In genomic region chr9:123717581-123717980, GRCh38 we compare ENCODE assay signal across 22 cellular contexts.
DNase-seq lines count a peak whose midpoint lies in the region; ATAC-seq and TF ChIP-seq lines count a peak whose summit lies in the region.
"Had no signal": no experiment of that assay in that cellular context is flagged by ENCODE, and none has a peak within 500 bp of the region (broad histone marks: within the 10 kb centered on the region; RNA-seq: fewer than 3 reads in every experiment).

No MANE protein-coding gene starts in this region.

- H3K14ac ChIP-seq in trophoblast cell (ENCODE audit: low read length): no peak overlapping the region

- H4K8ac ChIP-seq in trophoblast cell (ENCODE audit: low read depth, low read length): no peak overlapping the region

- H3F3A ChIP-seq in SK-N-SH (replicated peaks; ENCODE audit: insufficient read depth): peaks cover 3% of the 10 kb centered on the region

- H2AK5ac ChIP-seq in trophoblast cell (ENCODE audit: low read length): no peak overlapping the region

- ATAC-seq in SK-N-SH treated with all-trans-retinoic acid at 6 μM for 48 hours (0 out of 3 replicates have a peak, but pooled peaks have one; percentile 18), left lung (no peak)
- ATAC-seq: A549 had no signal

- DNase-seq in SK-N-SH (no peak), trophoblast cell (no peak), left lung (no peak), NOMO-1 (lab: John Stamatoyannopoulos, UW; ENCODE audit: unreplicated experiment in 2 of 2) (no peak)
- DNase-seq: 8988T; ACHN; AML-193; BE2C; CD4-positive, CD25-positive, alpha-beta regulatory T cell; CD8-positive, alpha-beta memory T cell; DMS 273 treated with DMSO at 0.1 percent for 48 hours; DMS79; EL; GDM1; GM23248; H7; HCEC 1CT had no signal

- H3K9ac ChIP-seq in SK-N-SH: no peak overlapping the region
- no peak overlapping the region for H3K9ac ChIP-seq in trophoblast cell (ENCODE audit: low read length)
- H3K9ac ChIP-seq: GM23248 had no signal

- no peaks in the 10 kb centered on the region for H3K79me1 ChIP-seq in trophoblast cell (ENCODE audit: low read length)

- no peaks in the 10 kb centered on the region for H4K20me1 ChIP-seq in SK-N-SH (ENCODE audit: insufficient read depth)

- TF ChIP-seq CTCF in SK-N-SH (IDR thresholded peaks at IDR 0.05) (no peak), brain (conservative IDR thresholded peaks at IDR 0.05) (no peak), left lung (IDR thresholded peaks at IDR 0.05) (no peak)

- H3K4me1 ChIP-seq in SK-N-SH (ENCODE audit: control insufficient read depth in 1 of 2, insufficient read depth in 2 of 2, low read depth in 1 of 2, low read length in 1 of 2): peaks cover 4 to 5% of the 10 kb centered on the region in 2 experiments; a peak in 2 of 4 replicates
- no peaks in the 10 kb centered on the region for H3K4me1 ChIP-seq in trophoblast cell (ENCODE audit: control insufficient read depth in 1 of 2, insufficient read depth in 2 of 2, low read length in 2 of 2)
- no peaks in the 10 kb centered on the region for H3K4me1 ChIP-seq in left lung
- H3K4me1 ChIP-seq: A549 had no signal

- no peak overlapping the region for H2BK12ac ChIP-seq in trophoblast cell (ENCODE audit: low read length)

- H3K79me2 ChIP-seq in SK-N-SH (ENCODE audit: insufficient read depth) (no peaks in the 10 kb centered on the region), trophoblast cell (ENCODE audit: control insufficient read depth, insufficient read depth, low read length, poor library complexity) (no peaks in the 10 kb centered on the region)

- no peak overlapping the region for H2AFZ ChIP-seq in SK-N-SH (ENCODE audit: low read depth)
- H2AFZ ChIP-seq in trophoblast cell (ENCODE audit: insufficient read depth, low read length, poor library complexity): no peak overlapping the region
- H2AFZ ChIP-seq: GM23248 had no signal

- no peak overlapping the region for H4K91ac ChIP-seq in trophoblast cell (ENCODE audit: low read depth, low read length)

- H3K9me3 ChIP-seq in SK-N-SH (no peaks in the 10 kb centered on the region), trophoblast cell (ENCODE audit: insufficient read depth, low read depth, low read length) (peaks cover 6% of the 10 kb centered on the region), left lung (peaks cover 0 to 11% of the 10 kb centered on the region in 2 donors)
- H3K9me3 ChIP-seq: BE2C had no signal

- no peak overlapping the region for H3K18ac ChIP-seq in trophoblast cell (ENCODE audit: low read length)

- H3K27me3 ChIP-seq in SK-N-SH (ENCODE audit: insufficient read depth): no peaks in the 10 kb centered on the region
- H3K27me3 ChIP-seq in trophoblast cell (ENCODE audit: insufficient read depth, low read length): no peaks in the 10 kb centered on the region
- no peaks in the 10 kb centered on the region for H3K27me3 ChIP-seq in left lung
- H3K27me3 ChIP-seq: BE2C had no signal

- TF ChIP-seq EP300 in SK-N-SH (IDR thresholded peaks at IDR 0.05; ENCODE audit: borderline replicate concordance in 1 of 2, low read depth in 1 of 2, low read length in 1 of 2): no peak

- peaks cover 3% of the 10 kb centered on the region for H3K27me3 Mint-ChIP-seq in brain
- H3K27me3 Mint-ChIP-seq: CD4-positive, CD25-positive, alpha-beta regulatory T cell had no signal

- H3K4me2 ChIP-seq in SK-N-SH (no peak overlapping the region), trophoblast cell (ENCODE audit: low read length) (no peak overlapping the region)
- H3K4me2 ChIP-seq: A549 had no signal

- TF ChIP-seq RAD21 in SK-N-SH (IDR thresholded peaks at IDR 0.05; ENCODE audit: low read length): no peak

- intact Hi-C loops in left lung (cut with DNase I): no loop called here

- peaks cover 34% of the 10 kb centered on the region for H3K36me3 Mint-ChIP-seq in brain

- POLR2A ChIA-PET in SK-N-SH (lab: Yijun Ruan, JAX): no interaction called here

- no peak overlapping the region for H4K12ac ChIP-seq in trophoblast cell (ENCODE audit: low read depth, low read length)

- H3K9me3 Mint-ChIP-seq in brain: peaks cover 15 to 38% (median 30%) of the 10 kb centered on the region in 5 experiments

- no peak overlapping the region for H3K4ac ChIP-seq in trophoblast cell (ENCODE audit: low read depth, low read length)

- H3K4me3 Mint-ChIP-seq in brain: no peak overlapping the region
- H3K4me3 Mint-ChIP-seq: CD4-positive, CD25-positive, alpha-beta regulatory T cell; CD8-positive, alpha-beta memory T cell had no signal

- H3K27ac Mint-ChIP-seq in brain: peak overlapping the region in 3 of 5 experiments; percentile 3 to 44 (median 35)
- H3K27ac Mint-ChIP-seq: CD4-positive, CD25-positive, alpha-beta regulatory T cell had no signal

- no peak overlapping the region for H3K27ac ChIP-seq in SK-N-SH (ENCODE audit: low read depth in 2 of 2, low read length in 1 of 2)
- H3K27ac ChIP-seq in trophoblast cell (ENCODE audit: low read depth, low read length): no peak overlapping the region
- H3K27ac ChIP-seq in left lung: no peak overlapping the region
- H3K27ac ChIP-seq: A549, C4-2B, GM23248 had no signal

- H2BK120ac ChIP-seq in trophoblast cell (ENCODE audit: insufficient read depth, low read length, poor library complexity): no peak overlapping the region

- H3K4me3 ChIP-seq in SK-N-SH (ENCODE audit: low read depth in 2 of 2, low read length in 1 of 2): no peak overlapping the region
- no peak overlapping the region for H3K4me3 ChIP-seq in trophoblast cell (ENCODE audit: low read depth, low read length)
- no peak overlapping the region for H3K4me3 ChIP-seq in left lung
- H3K4me3 ChIP-seq: A549, GM12878, GM23248 had no signal

- CTCF ChIA-PET in SK-N-SH (lab: Yijun Ruan, JAX): interaction anchor here (0.6 to 1.4 kb wide), 2 partner anchors 17 to 272 kb away, joined by 3 read pairs; no protein-coding TSS in a partner anchor

- H3K23ac ChIP-seq in trophoblast cell (ENCODE audit: low read length): peak overlapping the region; percentile 46

- H3K36me3 ChIP-seq in SK-N-SH (replicated peaks in 1 of 2; ENCODE audit: control insufficient read depth in 1 of 2, insufficient read depth in 2 of 2, low read length in 1 of 2): no peaks in the 10 kb centered on the region
- no peaks in the 10 kb centered on the region for H3K36me3 ChIP-seq in trophoblast cell (ENCODE audit: control insufficient read depth in 1 of 2, insufficient read depth in 2 of 2, low read length in 2 of 2)
- no peaks in the 10 kb centered on the region for H3K36me3 ChIP-seq in left lung
- H3K36me3 ChIP-seq: BE2C had no signal

- H3K9me2 ChIP-seq in SK-N-SH: no peaks in the 10 kb centered on the region

- H3K4me1 Mint-ChIP-seq in brain: peaks cover 23% of the 10 kb centered on the region

- H2BK5ac ChIP-seq in trophoblast cell (ENCODE audit: low read depth, low read length, poor library complexity): no peak overlapping the region

TF ChIP-seq in SK-N-SH treated with all-trans-retinoic acid at 6 μM for 48 hours, 23 proteins besides CTCF, POLR2A, EP300 and RAD21 (continues in another document):
- TF ChIP-seq ZC3H10 (CRISPR knock-in tag; IDR thresholded peaks at IDR 0.05) (no peak), SNAI2 (CRISPR knock-in tag; IDR thresholded peaks at IDR 0.05) (no peak), ZFP3 (CRISPR knock-in tag; IDR thresholded peaks at IDR 0.05) (no peak), CSDC2 (CRISPR knock-in tag; IDR thresholded peaks at IDR 0.05) (no peak), CREB5 (CRISPR knock-in tag; IDR thresholded peaks at IDR 0.05; ENCODE audit: low read depth) (no peak), ISL1 (CRISPR knock-in tag; IDR thresholded peaks at IDR 0.05) (no peak), RARB (CRISPR knock-in tag; IDR thresholded peaks at IDR 0.05) (no peak)

TF ChIP-seq in SK-N-SH, 30 proteins besides CTCF, POLR2A, EP300 and RAD21 (continues in another document):
- TF ChIP-seq USF1 (IDR thresholded peaks at IDR 0.05; ENCODE audit: borderline replicate concordance, low read depth): no peak
- no peak for TF ChIP-seq TEAD4 (IDR thresholded peaks at IDR 0.05; ENCODE audit: borderline replicate concordance, insufficient read depth)
- no peak for TF ChIP-seq NFIC (IDR thresholded peaks at IDR 0.05; ENCODE audit: borderline replicate concordance)
- TF ChIP-seq USF2 (IDR thresholded peaks at IDR 0.05; ENCODE audit: borderline replicate concordance, low read depth, low read length): no peak
- no peak for TF ChIP-seq GABPA (IDR thresholded peaks at IDR 0.05; ENCODE audit: low read depth)
- TF ChIP-seq GATA2 (CRISPR knock-in tag; IDR thresholded peaks at IDR 0.05): no peak
- TF ChIP-seq, protein P1, sequence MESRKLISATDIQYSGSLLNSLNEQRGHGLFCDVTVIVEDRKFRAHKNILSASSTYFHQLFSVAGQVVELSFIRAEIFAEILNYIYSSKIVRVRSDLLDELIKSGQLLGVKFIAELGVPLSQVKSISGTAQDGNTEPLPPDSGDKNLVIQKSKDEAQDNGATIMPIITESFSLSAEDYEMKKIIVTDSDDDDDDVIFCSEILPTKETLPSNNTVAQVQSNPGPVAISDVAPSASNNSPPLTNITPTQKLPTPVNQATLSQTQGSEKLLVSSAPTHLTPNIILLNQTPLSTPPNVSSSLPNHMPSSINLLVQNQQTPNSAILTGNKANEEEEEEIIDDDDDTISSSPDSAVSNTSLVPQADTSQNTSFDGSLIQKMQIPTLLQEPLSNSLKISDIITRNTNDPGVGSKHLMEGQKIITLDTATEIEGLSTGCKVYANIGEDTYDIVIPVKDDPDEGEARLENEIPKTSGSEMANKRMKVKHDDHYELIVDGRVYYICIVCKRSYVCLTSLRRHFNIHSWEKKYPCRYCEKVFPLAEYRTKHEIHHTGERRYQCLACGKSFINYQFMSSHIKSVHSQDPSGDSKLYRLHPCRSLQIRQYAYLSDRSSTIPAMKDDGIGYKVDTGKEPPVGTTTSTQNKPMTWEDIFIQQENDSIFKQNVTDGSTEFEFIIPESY (IDR thresholded peaks at IDR 0.05; ENCODE audit: borderline replicate concordance, low read depth): no peak
- no peak for TF ChIP-seq TAF1 (IDR thresholded peaks at IDR 0.05; ENCODE audit: borderline replicate concordance, low read depth, low read length)
